8 cellular contexts compared by ENCODE assay signal in the genomic region with DNA sequence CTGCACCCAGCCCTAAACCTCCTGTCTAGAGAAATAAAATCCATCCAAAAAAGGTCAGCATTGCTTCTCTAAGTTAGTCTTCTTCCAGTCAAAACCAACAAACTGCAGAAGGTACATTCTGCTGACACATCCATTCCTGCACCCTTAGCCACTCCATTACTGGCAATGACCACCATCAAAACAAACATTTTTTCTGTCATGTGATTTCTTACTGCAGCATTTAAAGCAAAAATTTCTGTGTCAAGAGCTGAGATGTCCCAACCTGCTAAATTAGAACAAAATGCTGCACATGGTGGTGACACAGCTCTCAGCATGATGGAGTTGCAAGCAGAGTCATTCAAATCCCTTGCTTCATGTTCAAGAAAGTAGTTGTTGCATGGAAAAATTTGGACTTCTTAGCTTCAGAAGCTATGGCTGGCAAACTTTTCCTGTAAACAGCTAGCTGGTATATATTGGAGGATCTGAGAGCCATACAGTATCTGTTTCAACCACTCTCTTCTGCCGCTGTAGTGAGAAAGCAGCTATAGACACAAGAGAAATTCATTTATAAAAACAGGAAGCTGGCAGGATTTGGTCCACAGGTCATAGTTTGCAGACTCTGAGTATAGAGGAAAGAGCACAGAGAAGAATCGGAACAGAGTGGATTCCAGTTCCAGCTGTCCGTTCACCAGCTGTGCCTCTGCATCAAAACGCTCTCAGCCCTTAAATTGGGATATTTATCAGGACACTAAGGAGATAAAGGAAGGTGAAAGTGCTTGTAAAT. TPM values are rescaled to one million over a fixed set of nuclear protein-coding genes. Genes with fewer than 3 reads are reported as not detected.
DNase-seq lines count a peak whose midpoint lies in the region; ATAC-seq and TF ChIP-seq lines count a peak whose summit lies in the region.

No MANE protein-coding gene starts in this region.

- DNase-seq in BJ (ENCODE audit: low read depth) (peak; percentile 82), NOMO-1 treated with DMSO at 0.1 percent for 48 hours (lab: John Stamatoyannopoulos, UW; ENCODE audit: unreplicated experiment) (peak; percentile 54), right lobe of liver (no peak), GDM1 (lab: John Stamatoyannopoulos, UW) (no peak), NCI-H345 treated with DMSO at 0.1 percent for 48 hours (lab: John Stamatoyannopoulos, UW; ENCODE audit: unreplicated experiment) (no peak), pons (ENCODE audit: low spot score) (no peak)

- no peaks in the 10 kb centered on the region for H3K4me1 ChIP-seq in right lobe of liver

- TF ChIP-seq CTCF in BJ (IDR thresholded peaks at IDR 0.05; ENCODE audit: insufficient read depth, low read depth, low read length) (no peak), right lobe of liver (IDR thresholded peaks at IDR 0.05) (no peak)

- H3K27ac ChIP-seq in right lobe of liver: no peak overlapping the region

- H3K27me3 ChIP-seq in BJ (ENCODE audit: control insufficient read depth, insufficient read depth, low read length) (no peaks in the 10 kb centered on the region), right lobe of liver (no peaks in the 10 kb centered on the region)

- POLR2A ChIA-PET in BJ (lab: Charles Lee): interaction anchor here (1.3 kb wide), 1 partner anchor 73 kb away, joined by 3 read pairs; no protein-coding TSS in a partner anchor

- intact Hi-C loops in right lobe of liver (cut with DNase I): no loop called here

- no peaks in the 10 kb centered on the region for H3K36me3 ChIP-seq in BJ (ENCODE audit: control insufficient read depth, insufficient read depth, low read length)
- H3K36me3 ChIP-seq in right lobe of liver: no peaks in the 10 kb centered on the region

- WGBS in right lobe of liver (ENCODE audit: insufficient coverage, low coverage, low lambda C conversion rate, missing lambda C conversion rate): 42% methylated on average over 4 of the region's 4 CpGs

- CTCF ChIA-PET in BJ (lab: Yijun Ruan, JAX): interaction anchor here (0.6 to 1.7 kb wide), 3 partner anchors 9 to 22 kb away, joined by 3 to 8 read pairs (median 3); no protein-coding TSS in a partner anchor

- no peaks in the 10 kb centered on the region for H3K9me3 ChIP-seq in right lobe of liver

- TF ChIP-seq POLR2A in right lobe of liver (IDR thresholded peaks at IDR 0.05): no peak

- H3K4me3 ChIP-seq in BJ (ENCODE audit: low read depth, low read length) (no peak overlapping the region), right lobe of liver (no peak overlapping the region)

- ATAC-seq in GM21526 (IDR thresholded peaks at IDR 0.05; ENCODE audit: low FRiP score, unreplicated experiment) (peak; percentile 57), right lobe of liver (peak in 3 of 4 donors; percentile 41 to 57 (median 44)), GM21528 (IDR thresholded peaks at IDR 0.05; ENCODE audit: low FRiP score, unreplicated experiment) (no peak)

RNA-seq across cellular contexts. Expression of gene RUBCNL, which starts 17.4 kb away (rescaled TPM):
- 0.22 and 0.36 TPM in 2 replicates for polyA plus RNA-seq in BJ (2011; rRNA removed)
- polyA minus RNA-seq in BJ (2011; rRNA and poly(A)+ RNA removed): 0.19 and 0.21 TPM in 2 replicates
- 1 to 10 TPM in 3 of 6 experiments, under 1 TPM in 3; 0.46 to 2.3 (median 1.0) TPM for total RNA-seq in right lobe of liver

Comparison
In these comparisons a context has a peak if more than half of its experiments do, and no peak if none do; other contexts are left out.
1. DNase-seq: peak in BJ (single experiment) and NOMO-1 treated with DMSO at 0.1 percent for 48 hours (single experiment); none in right lobe of liver (0 of 3), GDM1 (single experiment), NCI-H345 treated with DMSO at 0.1 percent for 48 hours (single experiment) and pons (single experiment).